In genomic region chr19:56248736-56249338, GRCh38 we compare ENCODE assay signal across 17 cellular contexts. TPM values are rescaled to one million over a fixed set of nuclear protein-coding genes. Genes with fewer than 3 reads are reported as not detected.
"Had no signal": no experiment of that assay in that cellular context is flagged by ENCODE, and none has a peak within 500 bp of the region (broad histone marks: within the 10 kb centered on the region; RNA-seq: fewer than 3 reads in every experiment).

No MANE protein-coding gene starts in this region.

RNA-seq across cellular contexts. Expression of gene EDDM13, which starts 23.7 kb away (rescaled TPM):
- total RNA-seq: ascending aorta, bronchial epithelial cell, cardiac muscle cell, chondrocyte, T-cell, T-helper 17 cell, WTC11 had no signal

RNA-seq across cellular contexts. Expression of gene ZSCAN5C, which starts 46.8 kb away (rescaled TPM):
- total RNA-seq: activated CD4-positive, alpha-beta memory T cell treated with anti-CD3 and anti-CD28 coated beads, Interleukin-2, amount 10 ng/mL, durations not matched to agents 7 days and 5 days; activated CD4-positive, alpha-beta T cell treated with anti-CD3 and anti-CD28 coated beads for 36 hours; activated CD4-positive, alpha-beta T cell treated with anti-CD3 and anti-CD28 coated beads, Interleukin-2, amount 10 ng/mL, durations not matched to agents 7 days and 5 days; activated CD8-positive, alpha-beta memory T cell treated with anti-CD3 and anti-CD28 coated beads, Interleukin-2, amount 10 ng/mL, durations not matched to agents 7 days and 5 days; activated CD8-positive, alpha-beta T cell treated with anti-CD3 and anti-CD28 coated beads, Interleukin-2, amount 10 ng/mL, durations not matched to agents 7 days and 5 days; activated naive CD8-positive, alpha-beta T cell treated with anti-CD3 and anti-CD28 coated beads, Interleukin-2, amount 10 ng/mL, durations not matched to agents 7 days and 5 days; activated T-helper 2 cell treated with anti-CD3 and anti-CD28 coated beads, Interferon-gamma antibody, Interleukin-2, Interleukin-4, amounts not matched to agents 10 μg/mL and 5 μg/mL and 100 μg/mL, durations not matched to agents 14 hours and 24 hours and 36 hours; ascending aorta; bronchial epithelial cell; cardiac muscle cell; chondrocyte; T-cell; T-helper 1 cell treated with Interleukin-12 subunit alpha and Interleukin-12 subunit beta and Interleukin-4 antibody, amounts not matched to agents 30 ng/mL and 1 ng/mL, for 36 hours; T-helper 17 cell; T-helper 2 cell treated with Interferon-gamma antibody and Interleukin-4, amounts not matched to agents 100 ng/mL and 5 ng/mL, for 36 hours; WTC11 had no signal
- polyA plus RNA-seq: adipose tissue, cardiac muscle cell had no signal

RNA-seq across cellular contexts. Expression of gene ZSCAN5B, which starts 51.3 kb away (rescaled TPM):
- total RNA-seq: activated CD4-positive, alpha-beta memory T cell treated with anti-CD3 and anti-CD28 coated beads, Interleukin-2, amount 10 ng/mL, durations not matched to agents 7 days and 5 days; activated CD4-positive, alpha-beta T cell treated with anti-CD3 and anti-CD28 coated beads for 36 hours; activated CD4-positive, alpha-beta T cell treated with anti-CD3 and anti-CD28 coated beads, Interleukin-2, amount 10 ng/mL, durations not matched to agents 7 days and 5 days; activated CD8-positive, alpha-beta memory T cell treated with anti-CD3 and anti-CD28 coated beads, Interleukin-2, amount 10 ng/mL, durations not matched to agents 7 days and 5 days; activated CD8-positive, alpha-beta T cell treated with anti-CD3 and anti-CD28 coated beads, Interleukin-2, amount 10 ng/mL, durations not matched to agents 7 days and 5 days; activated T-helper 2 cell treated with anti-CD3 and anti-CD28 coated beads, Interferon-gamma antibody, Interleukin-2, Interleukin-4, amounts not matched to agents 10 μg/mL and 5 μg/mL and 100 μg/mL, durations not matched to agents 14 hours and 24 hours and 36 hours; ascending aorta; bronchial epithelial cell; cardiac muscle cell; chondrocyte; T-cell; T-helper 1 cell treated with Interleukin-12 subunit alpha and Interleukin-12 subunit beta and Interleukin-4 antibody, amounts not matched to agents 30 ng/mL and 1 ng/mL, for 36 hours; T-helper 17 cell; T-helper 2 cell treated with Interferon-gamma antibody and Interleukin-4, amounts not matched to agents 100 ng/mL and 5 ng/mL, for 36 hours; WTC11 had no signal
- polyA plus RNA-seq: cardiac muscle cell had no signal
